Comparison of ENCODE assay signal across 26 cellular contexts in genomic region chr11:64534950-64535349, GRCh38. TPM values are rescaled to one million over a fixed set of nuclear protein-coding genes. Genes with fewer than 3 reads are reported as not detected.
A peak's percentile ranks its signal among the peaks of the same experiment; 100 is the strongest.
DNase-seq lines count a peak whose midpoint lies in the region; ATAC-seq and TF ChIP-seq lines count a peak whose summit lies in the region.
"Had no signal": no experiment of that assay in that cellular context is flagged by ENCODE, and none has a peak within 500 bp of the region (broad histone marks: within the 10 kb centered on the region; RNA-seq: fewer than 3 reads in every experiment).

No MANE protein-coding gene starts in this region.

- no peaks in the 10 kb centered on the region for H3K36me3 ChIP-seq in BLaER1
- H3K36me3 ChIP-seq in H7 (replicated peaks; ENCODE audit: control insufficient read depth, insufficient read depth, low read length): no peaks in the 10 kb centered on the region
- no peaks in the 10 kb centered on the region for H3K36me3 ChIP-seq in trophoblast cell (ENCODE audit: control insufficient read depth in 1 of 2, insufficient read depth in 2 of 2, low read length in 2 of 2)

- H2AFZ ChIP-seq in trophoblast cell (ENCODE audit: insufficient read depth, low read length, poor library complexity): no peak overlapping the region

- H3K14ac ChIP-seq in trophoblast cell (ENCODE audit: low read length): no peak overlapping the region

- H3K4ac ChIP-seq in trophoblast cell (ENCODE audit: low read depth, low read length): no peak overlapping the region

- H2BK120ac ChIP-seq in trophoblast cell (ENCODE audit: insufficient read depth, low read length, poor library complexity): no peak overlapping the region

- H3K27me3 ChIP-seq in BLaER1 (peaks cover 12% of the 10 kb centered on the region), H7 (ENCODE audit: control insufficient read depth, insufficient read depth, low read length) (no peaks in the 10 kb centered on the region; the same call in 1 of the 2 replicates), trophoblast cell (ENCODE audit: insufficient read depth, low read length) (no peaks in the 10 kb centered on the region)

- H3K4me1 Mint-ChIP-seq in chondrocyte (ENCODE audit: low read depth) (peaks cover 6% of the 10 kb centered on the region), nephron progenitor cell (peaks cover 22% of the 10 kb centered on the region)
- H3K4me1 Mint-ChIP-seq: CD4-positive, alpha-beta memory T cell had no signal

- H3K23ac ChIP-seq in trophoblast cell (ENCODE audit: low read length): no peak overlapping the region

- H3K9me3 Mint-ChIP-seq in chondrocyte (ENCODE audit: low read depth) (no peaks in the 10 kb centered on the region), nephron progenitor cell (peaks cover 19% of the 10 kb centered on the region)
- H3K9me3 Mint-ChIP-seq: CD4-positive, alpha-beta memory T cell had no signal

- H3K36me3 Mint-ChIP-seq in chondrocyte (ENCODE audit: low read depth) (no peaks in the 10 kb centered on the region), nephron progenitor cell (ENCODE audit: low read depth) (no peaks in the 10 kb centered on the region)
- H3K36me3 Mint-ChIP-seq: CD4-positive, alpha-beta memory T cell had no signal

- H3K4me3 Mint-ChIP-seq in chondrocyte (ENCODE audit: unreplicated experiment): no peak overlapping the region
- H3K4me3 Mint-ChIP-seq in nephron progenitor cell: no peak overlapping the region

- H3K4me3 ChIP-seq in BLaER1 (no peak overlapping the region), H7 (ENCODE audit: insufficient read depth, low read depth, low read length) (no peak overlapping the region), trophoblast cell (ENCODE audit: low read depth, low read length) (no peak overlapping the region)

- H2BK12ac ChIP-seq in trophoblast cell (ENCODE audit: low read length): no peak overlapping the region

- H3K4me2 ChIP-seq in BLaER1 (0 out of 2 replicates have a peak overlapping the region, but pooled peaks have one; percentile 57), trophoblast cell (ENCODE audit: low read length) (no peak overlapping the region)

- no peaks in the 10 kb centered on the region for H4K20me1 ChIP-seq in BLaER1

- H3K79me1 ChIP-seq in trophoblast cell (ENCODE audit: low read length): peaks cover 2% of the 10 kb centered on the region

- no peak overlapping the region for H4K91ac ChIP-seq in trophoblast cell (ENCODE audit: low read depth, low read length)

- peaks cover 25% of the 10 kb centered on the region for H3K27me3 Mint-ChIP-seq in chondrocyte (ENCODE audit: low read depth)
- peaks cover 30% of the 10 kb centered on the region for H3K27me3 Mint-ChIP-seq in nephron progenitor cell (ENCODE audit: low read depth, poor library complexity)

- no peak for ATAC-seq in HG02571 (IDR thresholded peaks at IDR 0.05; ENCODE audit: unreplicated experiment)

- H3K4me1 ChIP-seq in BLaER1: peaks cover 87% of the 10 kb centered on the region
- H3K4me1 ChIP-seq in trophoblast cell (ENCODE audit: control insufficient read depth in 1 of 2, insufficient read depth in 2 of 2, low read length in 2 of 2): no peaks in the 10 kb centered on the region

- no peak overlapping the region for H3K18ac ChIP-seq in trophoblast cell (ENCODE audit: low read length)

- DNase-seq in H7 (peak; percentile 52), chondrocyte (ENCODE audit: low spot score) (peak; percentile 36), nephron progenitor cell (no peak), trophoblast cell (no peak), NCI-H446 (lab: John Stamatoyannopoulos, UW) (no peak), NCI-H1092 (lab: John Stamatoyannopoulos, UW) (no peak)
- DNase-seq: CD4-positive, alpha-beta memory T cell; DMS153; GDM1; GOT3; MM.1S; NCI-H1048; NCI-H1436; NCI-H187 treated with DMSO at 0.1 percent for 48 hours; NCI-H2107; NCI-H2227 treated with DMSO at 0.1 percent for 48 hours; NCI-H510A treated with DMSO at 0.1 percent for 48 hours; NCI-H748 treated with DMSO at 0.1 percent for 48 hours; Right ventricle myocardium superior had no signal

- TF ChIP-seq CTCF in chondrocyte (IDR thresholded peaks at IDR 0.05): no peak
- TF ChIP-seq CTCF in nephron progenitor cell (IDR thresholded peaks at IDR 0.05): no peak

- no peak overlapping the region for H2AK5ac ChIP-seq in trophoblast cell (ENCODE audit: low read length)

- no CpG with 5 or more reads among the region's 5 CpGs for WGBS in trophoblast cell (ENCODE audit: extremely low coverage, insufficient coverage, insufficient read length)

- no peak overlapping the region for H4K8ac ChIP-seq in trophoblast cell (ENCODE audit: low read depth, low read length)

- H2BK5ac ChIP-seq in trophoblast cell (ENCODE audit: low read depth, low read length, poor library complexity): no peak overlapping the region

- H3K79me2 ChIP-seq in trophoblast cell (ENCODE audit: control insufficient read depth, insufficient read depth, low read length, poor library complexity): no peaks in the 10 kb centered on the region

- no peak overlapping the region for H4K12ac ChIP-seq in trophoblast cell (ENCODE audit: low read depth, low read length)

- H3K9me3 ChIP-seq in BLaER1: peaks cover 9% of the 10 kb centered on the region; the same call in 1 of the 2 replicates
- peaks cover 5% of the 10 kb centered on the region for H3K9me3 ChIP-seq in trophoblast cell (ENCODE audit: insufficient read depth, low read depth, low read length)

- H3K27ac Mint-ChIP-seq in chondrocyte (ENCODE audit: unreplicated experiment) (no peak overlapping the region), nephron progenitor cell (peak overlapping the region; percentile 71)
- H3K27ac Mint-ChIP-seq: CD4-positive, alpha-beta memory T cell had no signal

- no peak overlapping the region for H3K9ac ChIP-seq in BLaER1
- no peak overlapping the region for H3K9ac ChIP-seq in trophoblast cell (ENCODE audit: low read length)

- no peak overlapping the region for H3K27ac ChIP-seq in BLaER1
- no peak overlapping the region for H3K27ac ChIP-seq in trophoblast cell (ENCODE audit: low read depth, low read length)

RNA-seq across cellular contexts. Expression of gene SLC22A11, which starts 20.8 kb away (rescaled TPM):
- 0.67 TPM in 1 of 2 replicates, not detected in the other for total RNA-seq in H7 (2014; rRNA removed; shearing (Covaris generic))
- total RNA-seq in chondrocyte: 0.15 TPM in 1 of 3 replicates, not detected in the others
- polyA plus RNA-seq in trophoblast cell (2013): 50.0 and 52.1 TPM in 2 replicates
- total RNA-seq: CD4-positive, alpha-beta memory T cell; Daoy; LHCN-M2; Right ventricle myocardium superior; RPMI7951; SK-MEL-5 had no signal
- polyA plus RNA-seq: BJ; CD4-positive, alpha-beta memory T cell had no signal

RNA-seq across cellular contexts. Expression of gene SLC22A12, which starts 56.1 kb away (rescaled TPM):
- not detected in 2 replicates for total RNA-seq in H7 (2014; rRNA removed; shearing (Covaris generic))
- total RNA-seq in chondrocyte: not detected in 3 replicates
- polyA plus RNA-seq in trophoblast cell (2013): not detected in 2 replicates
- total RNA-seq: CD4-positive, alpha-beta memory T cell; Daoy; LHCN-M2; Right ventricle myocardium superior; RPMI7951; SK-MEL-5 had no signal
- polyA plus RNA-seq: BJ; CD4-positive, alpha-beta memory T cell had no signal

Comparison
In these comparisons a context has a peak if more than half of its experiments do, and no peak if none do; other contexts are left out.
1. DNase-seq: peak in H7 (single experiment) and chondrocyte (single experiment); none in nephron progenitor cell (single experiment), trophoblast cell (0 of 2), NCI-H446 (0 of 2) and NCI-H1092 (single experiment).